Comparison of ENCODE assay signal across 1 cellular context in genomic region chr1:11929849-11930248, GRCh38.
A peak's percentile ranks its signal among the peaks of the same experiment; 100 is the strongest.
TF ChIP-seq lines count a peak whose summit lies in the region.

No MANE protein-coding gene starts in this region.

TF ChIP-seq in HepG2, 621 proteins besides CTCF, POLR2A, EP300 and RAD21 (continued from another document and continues in another):
- TF ChIP-seq ZNF142 (CRISPR knock-in tag; IDR thresholded peaks at IDR 0.05) (peak; percentile 52; the same call in 1 of the 2 replicates), SKIL (CRISPR knock-in tag; IDR thresholded peaks at IDR 0.05; ENCODE audit: borderline replicate concordance) (no peak), ZNF614 (CRISPR knock-in tag; IDR thresholded peaks at IDR 0.05; ENCODE audit: borderline replicate concordance) (peak; percentile 25; the same call in 1 of the 2 replicates), GABPB1 (CRISPR knock-in tag; IDR thresholded peaks at IDR 0.05) (no peak), KIAA2018 (CRISPR knock-in tag; IDR thresholded peaks at IDR 0.05; ENCODE audit: borderline replicate concordance) (no peak), HCFC1 (IDR thresholded peaks at IDR 0.05; ENCODE audit: low read depth, low read length) (no peak), ZNF12 (CRISPR knock-in tag; IDR thresholded peaks at IDR 0.05) (no peak), TBX3 (IDR thresholded peaks at IDR 0.05; ENCODE audit: borderline replicate concordance) (no peak), RXRB (CRISPR knock-in tag; IDR thresholded peaks at IDR 0.05; ENCODE audit: borderline replicate concordance) (no peak), CBFB (CRISPR knock-in tag; IDR thresholded peaks at IDR 0.05) (no peak), ZNF441 (CRISPR knock-in tag; IDR thresholded peaks at IDR 0.05; ENCODE audit: borderline replicate concordance) (no peak), ZNF781 (CRISPR knock-in tag; IDR thresholded peaks at IDR 0.05; ENCODE audit: borderline replicate concordance, not compliant biosample characterization) (no peak), ZNF749 (CRISPR knock-in tag; IDR thresholded peaks at IDR 0.05; ENCODE audit: borderline replicate concordance) (no peak), ZNF331 (CRISPR knock-in tag; IDR thresholded peaks at IDR 0.05) (peak; percentile 33; the same call in 1 of the 2 replicates), ZNF343 (CRISPR knock-in tag; IDR thresholded peaks at IDR 0.05) (no peak), ERF (CRISPR knock-in tag; IDR thresholded peaks at IDR 0.05) (peak; percentile 82), ZNF850 (CRISPR knock-in tag; conservative IDR thresholded peaks at IDR 0.05) (no peak), PRDM4 (CRISPR knock-in tag; IDR thresholded peaks at IDR 0.05; ENCODE audit: borderline replicate concordance) (no peak), PTBP1 (IDR thresholded peaks at IDR 0.05; ENCODE audit: low read depth, low read length, poor library complexity, severe bottlenecking) (no peak), LCORL (IDR thresholded peaks at IDR 0.05) (no peak), LCORL (CRISPR knock-in tag; IDR thresholded peaks at IDR 0.05) (0 out of 2 replicates have a peak, but pooled peaks have one; percentile 26), MBD4 (IDR thresholded peaks at IDR 0.05; ENCODE audit: borderline replicate concordance, low read length) (no peak), ZNF790 (CRISPR knock-in tag; IDR thresholded peaks at IDR 0.05; ENCODE audit: borderline replicate concordance) (no peak), FOXA1 (IDR thresholded peaks at IDR 0.05) (no peak), FOXA1 (CRISPR knock-in tag; IDR thresholded peaks at IDR 0.05) (no peak), HNF1B (CRISPR knock-in tag; IDR thresholded peaks at IDR 0.05) (no peak), ZSCAN29 (CRISPR knock-in tag; conservative IDR thresholded peaks at IDR 0.05) (no peak), HOXA5 (CRISPR knock-in tag; IDR thresholded peaks at IDR 0.05) (no peak), ZNF34 (CRISPR knock-in tag; IDR thresholded peaks at IDR 0.05; ENCODE audit: borderline replicate concordance) (no peak), HNF4A (CRISPR knock-in tag; IDR thresholded peaks at IDR 0.05) (no peak), ZNF18 (CRISPR knock-in tag; IDR thresholded peaks at IDR 0.05; ENCODE audit: insufficient replicate concordance) (no peak), MED1 (CRISPR knock-in tag; IDR thresholded peaks at IDR 0.05) (peak; percentile 79), ZNF580 (CRISPR knock-in tag; IDR thresholded peaks at IDR 0.05; ENCODE audit: borderline replicate concordance, low read depth) (no peak), TERF1 (CRISPR knock-in tag; IDR thresholded peaks at IDR 0.05) (no peak)
